ENCODE assay signal across 8 cellular contexts in genomic region chr6:41318648-41319565, GRCh38. TPM values are rescaled to one million over a fixed set of nuclear protein-coding genes. Genes with fewer than 3 reads are reported as not detected.
A peak's percentile ranks its signal among the peaks of the same experiment; 100 is the strongest.
DNase-seq lines count a peak whose midpoint lies in the region; ATAC-seq and TF ChIP-seq lines count a peak whose summit lies in the region.

No MANE protein-coding gene starts in this region.

- H3K9me3 ChIP-seq in adrenal gland (replicated peaks in 1 of 3) = no peaks in the 10 kb centered on the region

- WGBS in adrenal gland, 4 donors = 18 to 27% (median 19%) methylated on average over 28 to 34 of the region's 34 CpGs

- TF ChIP-seq POLR2A in adrenal gland (IDR thresholded peaks at IDR 0.05) = no peak

- peak overlapping the region in 1 of 4 donors; percentile 24 for H3K4me3 ChIP-seq in adrenal gland
- peak overlapping the region; percentile 48 for H3K4me3 ChIP-seq in rectal smooth muscle tissue (ENCODE audit: low read length)

- H3K27ac ChIP-seq in adrenal gland (no peak overlapping the region), rectal smooth muscle tissue (ENCODE audit: low read depth, low read length) (no peak overlapping the region)

- TF ChIP-seq CTCF in GM12873 (IDR thresholded peaks at IDR 0.05; ENCODE audit: insufficient read depth, low read depth, low read length, missing control alignments) = peak; percentile 100
- TF ChIP-seq CTCF in adrenal gland (IDR thresholded peaks at IDR 0.05) = peak; percentile 98 to 99 (median 98)

- DNase-seq in NCI-H1417 (lab: John Stamatoyannopoulos, UW) (peak; percentile 87 to 94 (median 93)), SW480 (ENCODE audit: low spot score) (peak; percentile 79), adrenal gland (peak; percentile 76 to 87 (median 80)), left ventricle myocardium superior (peak; percentile 88)

- no peak overlapping the region for H3K9ac ChIP-seq in rectal smooth muscle tissue (ENCODE audit: low read length)

- no peaks in the 10 kb centered on the region for H3K36me3 ChIP-seq in adrenal gland (replicated peaks in 1 of 2)
- H3K36me3 ChIP-seq in rectal smooth muscle tissue (ENCODE audit: control insufficient read depth, insufficient read depth, low read length) = no peaks in the 10 kb centered on the region

- peak; percentile 82 for ATAC-seq in HG02763 (IDR thresholded peaks at IDR 0.05; ENCODE audit: unreplicated experiment)
- ATAC-seq in left ventricle myocardium superior = peak; percentile 99
- no peak for ATAC-seq in HG03457 (IDR thresholded peaks at IDR 0.05; ENCODE audit: unreplicated experiment)

- H3K4me1 ChIP-seq in adrenal gland (replicated peaks in 1 of 2) = peaks cover 0 to 5% of the 10 kb centered on the region in 2 donors
- H3K4me1 ChIP-seq in rectal smooth muscle tissue (ENCODE audit: control insufficient read depth, insufficient read depth, low read length) = no peaks in the 10 kb centered on the region

- intact Hi-C loops in adrenal gland (cut with DNase I) = no loop called here
- intact Hi-C loops in left ventricle myocardium superior (cut with micrococcal nuclease) = no loop called here

- peaks cover 11% of the 10 kb centered on the region for H3K27me3 ChIP-seq in adrenal gland
- no peaks in the 10 kb centered on the region for H3K27me3 ChIP-seq in rectal smooth muscle tissue (ENCODE audit: control insufficient read depth, insufficient read depth, low read length)

RNA-seq across cellular contexts. Expression of gene NCR2, which starts 16.5 kb away (rescaled TPM):
- total RNA-seq in adrenal gland (not detected), left ventricle myocardium superior (not detected)
- not detected for polyA plus RNA-seq in adrenal gland

RNA-seq across cellular contexts. Expression of gene TREM1, which starts 32.4 kb away (rescaled TPM):
- total RNA-seq in adrenal gland (1 to 10 TPM in 2 of 8 donors, under 1 TPM in 3, not detected in 3; 0.44 to 1.4 (median 0.96) TPM), left ventricle myocardium superior (0.92 TPM)
- polyA plus RNA-seq in adrenal gland = 1 to 10 TPM in 1 of 3 donors, under 1 TPM in 2; 0.37 to 2.0 (median 0.66) TPM
